1 cellular context compared by ENCODE assay signal in the genomic region with DNA sequence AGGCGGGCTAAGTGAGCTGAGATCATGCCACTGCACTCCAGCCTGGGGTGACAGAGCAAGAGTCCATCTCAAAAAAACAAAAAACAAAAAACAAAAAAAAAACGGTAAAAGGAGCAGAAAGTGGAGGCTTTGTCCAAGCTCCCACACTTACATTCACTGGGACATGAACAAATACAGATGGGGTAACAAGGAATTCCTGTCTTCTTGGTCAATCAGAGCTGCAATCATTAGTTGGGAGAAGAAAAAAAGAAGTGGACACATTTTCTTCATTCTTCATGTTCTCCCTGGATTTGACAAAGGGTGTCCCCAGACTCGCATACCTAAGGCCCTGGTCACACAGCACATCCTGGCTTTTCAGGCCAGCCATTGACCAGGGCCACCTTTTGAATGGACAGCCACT.
TF ChIP-seq lines count a peak whose summit lies in the region.

No MANE protein-coding gene starts in this region.

TF ChIP-seq in SK-N-SH treated with all-trans-retinoic acid at 6 μM for 48 hours, 23 proteins besides CTCF, POLR2A, EP300 and RAD21 (continued from another document):
- no peak for TF ChIP-seq POU6F1 (CRISPR knock-in tag; IDR thresholded peaks at IDR 0.05; ENCODE audit: borderline replicate concordance, low read depth)
- no peak for TF ChIP-seq TOX (CRISPR knock-in tag; IDR thresholded peaks at IDR 0.05; ENCODE audit: borderline replicate concordance)
- no peak for TF ChIP-seq PPARA (CRISPR knock-in tag; IDR thresholded peaks at IDR 0.05; ENCODE audit: borderline replicate concordance)
- TF ChIP-seq, protein P1, sequence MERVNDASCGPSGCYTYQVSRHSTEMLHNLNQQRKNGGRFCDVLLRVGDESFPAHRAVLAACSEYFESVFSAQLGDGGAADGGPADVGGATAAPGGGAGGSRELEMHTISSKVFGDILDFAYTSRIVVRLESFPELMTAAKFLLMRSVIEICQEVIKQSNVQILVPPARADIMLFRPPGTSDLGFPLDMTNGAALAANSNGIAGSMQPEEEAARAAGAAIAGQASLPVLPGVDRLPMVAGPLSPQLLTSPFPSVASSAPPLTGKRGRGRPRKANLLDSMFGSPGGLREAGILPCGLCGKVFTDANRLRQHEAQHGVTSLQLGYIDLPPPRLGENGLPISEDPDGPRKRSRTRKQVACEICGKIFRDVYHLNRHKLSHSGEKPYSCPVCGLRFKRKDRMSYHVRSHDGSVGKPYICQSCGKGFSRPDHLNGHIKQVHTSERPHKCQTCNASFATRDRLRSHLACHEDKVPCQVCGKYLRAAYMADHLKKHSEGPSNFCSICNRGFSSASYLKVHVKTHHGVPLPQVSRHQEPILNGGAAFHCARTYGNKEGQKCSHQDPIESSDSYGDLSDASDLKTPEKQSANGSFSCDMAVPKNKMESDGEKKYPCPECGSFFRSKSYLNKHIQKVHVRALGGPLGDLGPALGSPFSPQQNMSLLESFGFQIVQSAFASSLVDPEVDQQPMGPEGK (CRISPR knock-in tag; IDR thresholded peaks at IDR 0.05; ENCODE audit: borderline replicate concordance) = no peak
- TF ChIP-seq ZFP3 (CRISPR knock-in tag; IDR thresholded peaks at IDR 0.05) = no peak
